38 cellular contexts compared by ENCODE assay signal in genomic region chr5:61532983-61533382, GRCh38.
"Had no signal": no experiment of that assay in that cellular context is flagged by ENCODE, and none has a peak within 500 bp of the region (broad histone marks: within the 10 kb centered on the region; RNA-seq: fewer than 3 reads in every experiment).

No MANE protein-coding gene starts in this region.

- H3K4me3 Mint-ChIP-seq: activated CD4-positive, alpha-beta memory T cell treated with anti-CD3 and anti-CD28 coated beads for 36 hours; activated CD4-positive, alpha-beta T cell treated with anti-CD3 and anti-CD28 coated beads for 36 hours; activated CD4-positive, alpha-beta T cell treated with anti-CD3 and anti-CD28 coated beads, Interleukin-2, amount 10 ng/mL, durations not matched to agents 24 days and 14 days; activated CD8-positive, alpha-beta memory T cell treated with anti-CD3 and anti-CD28 coated beads, Interleukin-2, amount 10 ng/mL, durations not matched to agents 7 days and 5 days; activated CD8-positive, alpha-beta T cell treated with anti-CD3 and anti-CD28 coated beads, Interleukin-2, amount 10 ng/mL, durations not matched to agents 7 days and 5 days; activated naive CD4-positive, alpha-beta T cell treated with anti-CD3 and anti-CD28 coated beads for 36 hours; activated naive CD8-positive, alpha-beta T cell treated with anti-CD3 and anti-CD28 coated beads for 36 hours; activated naive CD8-positive, alpha-beta T cell treated with anti-CD3 and anti-CD28 coated beads, Interleukin-2, amount 50 U/mL, for 24 hours; activated T-helper 1 cell treated with anti-CD3 and anti-CD28 coated beads, Interleukin-12 subunit alpha, Interleukin-12 subunit beta, Interleukin-2, Interleukin-4 antibody, amounts not matched to agents 30 ng/mL and 10 ng/mL and 1 ng/mL, durations not matched to agents 14 hours and 24 hours and 36 hours; brain; effector memory CD8-positive, alpha-beta T cell; T-helper 17 cell; T-helper 2 cell treated with Interferon-gamma antibody and Interleukin-4, amounts not matched to agents 5 μg/mL and 100 μg/mL, for 36 hours had no signal

- H3K4me3 ChIP-seq: adrenal gland, breast epithelium, cardiac muscle cell, coronary artery, esophagus muscularis mucosa, gastrocnemius medialis had no signal

- ATAC-seq: activated CD4-positive, alpha-beta T cell treated with anti-CD3 and anti-CD28 coated beads for 36 hours; activated CD8-positive, alpha-beta memory T cell treated with anti-CD3 and anti-CD28 coated beads, Interleukin-2, amount 10 ng/mL, durations not matched to agents 7 days and 5 days; activated CD8-positive, alpha-beta T cell treated with anti-CD3 and anti-CD28 coated beads, Interleukin-2, amount 10 ng/mL, durations not matched to agents 7 days and 5 days; activated naive CD8-positive, alpha-beta T cell treated with anti-CD3 and anti-CD28 coated beads, Interleukin-2, amount 50 U/mL, for 24 hours; effector memory CD8-positive, alpha-beta T cell; foreskin keratinocyte; gastrocnemius medialis; T-helper 17 cell had no signal

- H3K27me3 Mint-ChIP-seq: activated CD4-positive, alpha-beta memory T cell treated with anti-CD3 and anti-CD28 coated beads for 36 hours; activated CD4-positive, alpha-beta T cell treated with anti-CD3 and anti-CD28 coated beads for 36 hours; activated CD4-positive, alpha-beta T cell treated with anti-CD3 and anti-CD28 coated beads, Interleukin-2, amount 10 ng/mL, durations not matched to agents 24 days and 14 days; activated CD8-positive, alpha-beta memory T cell treated with anti-CD3 and anti-CD28 coated beads, Interleukin-2, amount 10 ng/mL, durations not matched to agents 7 days and 5 days; activated naive CD4-positive, alpha-beta T cell treated with anti-CD3 and anti-CD28 coated beads, Interleukin-2, amount 50 U/mL, for 24 hours; activated naive CD8-positive, alpha-beta T cell treated with anti-CD3 and anti-CD28 coated beads for 36 hours; activated naive CD8-positive, alpha-beta T cell treated with anti-CD3 and anti-CD28 coated beads, Interleukin-2, amount 50 U/mL, for 24 hours; brain; effector memory CD8-positive, alpha-beta T cell; T-helper 17 cell had no signal

- H3K27ac Mint-ChIP-seq: activated CD4-positive, alpha-beta memory T cell treated with anti-CD3 and anti-CD28 coated beads for 36 hours; activated CD4-positive, alpha-beta T cell treated with anti-CD3 and anti-CD28 coated beads for 36 hours; activated CD4-positive, alpha-beta T cell treated with anti-CD3 and anti-CD28 coated beads, Interleukin-2, amount 10 ng/mL, durations not matched to agents 24 days and 14 days; activated CD8-positive, alpha-beta memory T cell treated with anti-CD3 and anti-CD28 coated beads, Interleukin-2, amount 10 ng/mL, durations not matched to agents 7 days and 5 days; activated CD8-positive, alpha-beta T cell treated with anti-CD3 and anti-CD28 coated beads, Interleukin-2, amount 10 ng/mL, durations not matched to agents 7 days and 5 days; activated naive CD4-positive, alpha-beta T cell treated with anti-CD3 and anti-CD28 coated beads for 36 hours; activated naive CD4-positive, alpha-beta T cell treated with anti-CD3 and anti-CD28 coated beads, Interleukin-2, amount 50 U/mL, for 24 hours; activated naive CD8-positive, alpha-beta T cell treated with anti-CD3 and anti-CD28 coated beads for 36 hours; activated naive CD8-positive, alpha-beta T cell treated with anti-CD3 and anti-CD28 coated beads, Interleukin-2, amount 50 U/mL, for 24 hours; activated T-helper 1 cell treated with anti-CD3 and anti-CD28 coated beads, Interleukin-12 subunit alpha, Interleukin-12 subunit beta, Interleukin-2, Interleukin-4 antibody, amounts not matched to agents 30 ng/mL and 10 ng/mL and 1 ng/mL, durations not matched to agents 14 hours and 24 hours and 36 hours; activated T-helper 2 cell treated with anti-CD3 and anti-CD28 coated beads, Interferon-gamma antibody, Interleukin-2, Interleukin-4, amounts not matched to agents 10 μg/mL and 5 μg/mL and 100 μg/mL, durations not matched to agents 14 hours and 24 hours and 36 hours; brain; effector memory CD8-positive, alpha-beta T cell; T-helper 17 cell; T-helper 2 cell treated with Interferon-gamma antibody and Interleukin-4, amounts not matched to agents 5 μg/mL and 100 μg/mL, for 36 hours had no signal

- H3K27me3 ChIP-seq: adrenal gland, breast epithelium, cardiac muscle cell, esophagus muscularis mucosa, foreskin keratinocyte, gastrocnemius medialis had no signal

- H3K4me1 ChIP-seq: adrenal gland, breast epithelium, foreskin keratinocyte, gastrocnemius medialis had no signal

- H3K4me1 Mint-ChIP-seq: brain had no signal

- H3K27ac ChIP-seq: adrenal gland, breast epithelium, cardiac muscle cell, coronary artery, esophagus muscularis mucosa, foreskin keratinocyte, gastrocnemius medialis, WERI-Rb-1 had no signal

- H3K9me3 ChIP-seq: breast epithelium, gastrocnemius medialis had no signal

- H3K36me3 ChIP-seq: breast epithelium had no signal

- H3K9me3 Mint-ChIP-seq: effector memory CD8-positive, alpha-beta T cell had no signal

- DNase-seq: activated CD4-positive, alpha-beta memory T cell treated with anti-CD3 and anti-CD28 coated beads for 36 hours; activated CD4-positive, alpha-beta T cell treated with anti-CD3 and anti-CD28 coated beads for 36 hours; activated CD4-positive, alpha-beta T cell treated with anti-CD3 and anti-CD28 coated beads, Interleukin-2, amount 10 ng/mL, durations not matched to agents 24 days and 14 days; activated CD4-positive, CD25-positive, alpha-beta regulatory T cell; activated CD4-positive, CD25-positive, alpha-beta regulatory T cell treated with anti-CD3 and anti-CD28 coated beads, Interleukin-2, amount 50 U/mL, for 72 hours; activated CD8-positive, alpha-beta memory T cell treated with anti-CD3 and anti-CD28 coated beads, Interleukin-2, amount 10 ng/mL, durations not matched to agents 7 days and 5 days; activated CD8-positive, alpha-beta memory T cell treated with anti-CD3 and anti-CD28 coated beads, Interleukin-2, amount 50 U/mL, for 4 hours; activated CD8-positive, alpha-beta T cell treated with anti-CD3 and anti-CD28 coated beads, Interleukin-2, amount 10 ng/mL, durations not matched to agents 7 days and 5 days; activated effector memory CD4-positive, alpha-beta T cell treated with anti-CD3 and anti-CD28 coated beads, Interleukin-2, amount 50 U/mL, for 16 hours; activated naive CD4-positive, alpha-beta T cell treated with anti-CD3 and anti-CD28 coated beads for 36 hours; activated naive CD8-positive, alpha-beta T cell treated with anti-CD3 and anti-CD28 coated beads for 36 hours; activated naive CD8-positive, alpha-beta T cell treated with anti-CD3 and anti-CD28 coated beads, Interleukin-2, amount 50 U/mL, for 24 hours; activated T-cell treated with anti-CD3 and anti-CD28 coated beads, Interleukin-2, amount 50 U/mL, for 1 hour; activated T-cell treated with anti-CD3 and anti-CD28 coated beads, Interleukin-2, amount 50 U/mL, for 48 hours; adrenal gland; amygdala; aorta; central memory CD4-positive, alpha-beta T cell; cerebellar nuclear complex; dermis blood vessel endothelial cell; effector CD4-positive, alpha-beta T cell; effector memory CD8-positive, alpha-beta T cell; erythroblast; foreskin keratinocyte; gastrocnemius medialis; T-helper 1 cell; T-helper 17 cell; T1000; WERI-Rb-1 had no signal
